15 cellular contexts compared by ENCODE assay signal in the genomic region with DNA sequence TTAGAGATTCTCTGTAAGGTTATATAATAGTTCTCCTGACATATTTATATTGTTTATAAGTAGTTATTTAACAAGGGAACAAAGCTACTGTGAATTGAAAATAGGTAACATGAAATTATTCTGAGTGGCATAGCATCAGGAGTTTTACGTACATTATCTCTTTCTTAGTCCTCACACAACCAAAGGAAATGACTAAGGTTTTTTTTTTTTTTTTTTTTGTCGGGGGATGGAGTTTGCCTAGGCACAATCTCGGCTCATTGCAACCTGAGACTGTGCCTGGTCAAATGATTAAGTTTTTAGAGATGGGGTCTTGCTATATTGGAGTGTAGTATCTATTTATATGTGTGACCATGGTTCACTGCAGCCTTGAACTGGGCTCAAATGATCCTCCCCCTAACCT. TPM values are rescaled to one million over a fixed set of nuclear protein-coding genes. Genes with fewer than 3 reads are reported as not detected.
A peak's percentile ranks its signal among the peaks of the same experiment; 100 is the strongest.
DNase-seq lines count a peak whose midpoint lies in the region; ATAC-seq and TF ChIP-seq lines count a peak whose summit lies in the region.
"Had no signal": no experiment of that assay in that cellular context is flagged by ENCODE, and none has a peak within 500 bp of the region (broad histone marks: within the 10 kb centered on the region; RNA-seq: fewer than 3 reads in every experiment).

No MANE protein-coding gene starts in this region.

- peak; percentile 67 to 77 for ATAC-seq in activated naive CD4-positive, alpha-beta T cell treated with anti-CD3 and anti-CD28 coated beads, Interleukin-2, amount 50 U/mL, for 72 hours
- peak in 1 of 4 experiments; percentile 53 for ATAC-seq in T-cell (replicated peaks in 1 of 4)

- no peak for DNase-seq in activated naive CD4-positive, alpha-beta T cell treated with anti-CD3 and anti-CD28 coated beads, Interleukin-2, amount 50 U/mL, for 72 hours (ENCODE audit: low spot score in 2 of 2)
- no peak for DNase-seq in activated naive CD4-positive, alpha-beta T cell treated with anti-CD3 and anti-CD28 coated beads, Interleukin-2, amount 10 ng/mL, durations not matched to agents 7 days and 5 days
- no peak for DNase-seq in T-cell
- no peak for DNase-seq in endodermal cell
- no peak for DNase-seq in BE2C
- DNase-seq in stimulated activated CD4-positive, alpha-beta T cell treated with anti-CD3 and anti-CD28 coated beads, Interleukin-2, amount 100 ng/mL, for 48 hours = no peak
- no peak for DNase-seq in 8988T
- DNase-seq: Calu3, left ventricle myocardium inferior, NCI-H1436, NCI-H226 had no signal

- H3K9me3 ChIP-seq in endodermal cell (ENCODE audit: control insufficient read depth, low read length) = peaks cover 3% of the 10 kb centered on the region
- no peaks in the 10 kb centered on the region for H3K9me3 ChIP-seq in BE2C
- H3K9me3 ChIP-seq: left ventricle myocardium inferior, prostate gland had no signal

- POLR2A ChIA-PET in T-cell (lab: Charles Lee) = no interaction called here

- no peaks in the 10 kb centered on the region for H3K4me1 ChIP-seq in endodermal cell (ENCODE audit: control insufficient read depth, insufficient read depth, low read length)
- no peaks in the 10 kb centered on the region for H3K4me1 ChIP-seq in BE2C
- H3K4me1 ChIP-seq: prostate gland had no signal

- H3K27ac Mint-ChIP-seq in activated naive CD4-positive, alpha-beta T cell treated with anti-CD3 and anti-CD28 coated beads, Interleukin-2, amount 50 U/mL, for 72 hours = no peak overlapping the region
- no peak overlapping the region for H3K27ac Mint-ChIP-seq in activated naive CD4-positive, alpha-beta T cell treated with anti-CD3 and anti-CD28 coated beads, Interleukin-2, amount 10 ng/mL, durations not matched to agents 7 days and 5 days
- H3K27ac Mint-ChIP-seq in T-cell = peak overlapping the region; percentile 36 to 70
- H3K27ac Mint-ChIP-seq in endodermal cell = peak overlapping the region; percentile 35
- peak overlapping the region; percentile 68 for H3K27ac Mint-ChIP-seq in stimulated activated naive CD8-positive, alpha-beta T cell treated with anti-CD3 and anti-CD28 coated beads, Interleukin-15, Interleukin-2, amounts not matched to agents 100 ng/mL and 50 ng/mL, for 24 hours
- H3K27ac Mint-ChIP-seq: activated T-helper 2 cell treated with anti-CD3 and anti-CD28 coated beads, Interferon-gamma antibody, Interleukin-2, Interleukin-4, amounts not matched to agents 10 μg/mL and 5 μg/mL and 100 μg/mL, durations not matched to agents 14 hours and 24 hours and 36 hours had no signal

- H3K27me3 ChIP-seq in endodermal cell (ENCODE audit: control insufficient read depth, insufficient read depth, low read length, poor library complexity, severe bottlenecking) (no peaks in the 10 kb centered on the region), BE2C (no peaks in the 10 kb centered on the region)

- H3K36me3 Mint-ChIP-seq in activated naive CD4-positive, alpha-beta T cell treated with anti-CD3 and anti-CD28 coated beads, Interleukin-2, amount 50 U/mL, for 72 hours = peaks cover 4 to 11% of the 10 kb centered on the region in 2 donors
- peaks cover 44% of the 10 kb centered on the region for H3K36me3 Mint-ChIP-seq in activated naive CD4-positive, alpha-beta T cell treated with anti-CD3 and anti-CD28 coated beads, Interleukin-2, amount 10 ng/mL, durations not matched to agents 7 days and 5 days
- peaks cover 35% of the 10 kb centered on the region for H3K36me3 Mint-ChIP-seq in T-cell
- peaks cover 22% of the 10 kb centered on the region for H3K36me3 Mint-ChIP-seq in endodermal cell (ENCODE audit: low read depth)
- peaks cover 56% of the 10 kb centered on the region for H3K36me3 Mint-ChIP-seq in stimulated activated naive CD8-positive, alpha-beta T cell treated with anti-CD3 and anti-CD28 coated beads, Interleukin-15, Interleukin-2, amounts not matched to agents 100 ng/mL and 50 ng/mL, for 24 hours (ENCODE audit: low read depth)

- H3K27me3 Mint-ChIP-seq in activated naive CD4-positive, alpha-beta T cell treated with anti-CD3 and anti-CD28 coated beads, Interleukin-2, amount 10 ng/mL, durations not matched to agents 7 days and 5 days = no peaks in the 10 kb centered on the region
- H3K27me3 Mint-ChIP-seq in T-cell (no peaks in the 10 kb centered on the region), endodermal cell (ENCODE audit: insufficient read depth) (no peaks in the 10 kb centered on the region)
- no peaks in the 10 kb centered on the region for H3K27me3 Mint-ChIP-seq in stimulated activated naive CD8-positive, alpha-beta T cell treated with anti-CD3 and anti-CD28 coated beads, Interleukin-15, Interleukin-2, amounts not matched to agents 100 ng/mL and 50 ng/mL, for 24 hours

- no peak for TF ChIP-seq CTCF in endodermal cell (conservative IDR thresholded peaks at IDR 0.05)
- no peak for TF ChIP-seq CTCF in BE2C (IDR thresholded peaks at IDR 0.05; ENCODE audit: low read depth, low read length)

- no peak overlapping the region for H3K4me3 Mint-ChIP-seq in activated naive CD4-positive, alpha-beta T cell treated with anti-CD3 and anti-CD28 coated beads, Interleukin-2, amount 10 ng/mL, durations not matched to agents 7 days and 5 days
- H3K4me3 Mint-ChIP-seq in T-cell (no peak overlapping the region), endodermal cell (no peak overlapping the region)
- H3K4me3 Mint-ChIP-seq in stimulated activated naive CD8-positive, alpha-beta T cell treated with anti-CD3 and anti-CD28 coated beads, Interleukin-15, Interleukin-2, amounts not matched to agents 100 ng/mL and 50 ng/mL, for 24 hours = no peak overlapping the region

- 95% methylated on average over 3 of the region's 3 CpGs; no CpG with 5 or more reads in 1 of the 2 experiments for WGBS in endodermal cell (ENCODE audit: insufficient coverage in 1 of 2, insufficient read length in 1 of 2), 2 experiments

- H3K4me3 ChIP-seq in endodermal cell (ENCODE audit: low read length) (no peak overlapping the region), BE2C (ENCODE audit: low read depth, low read length) (no peak overlapping the region)
- H3K4me3 ChIP-seq: left ventricle myocardium inferior, prostate gland had no signal

- H3K36me3 ChIP-seq in endodermal cell (ENCODE audit: control insufficient read depth, insufficient read depth, low read length) (peaks cover 63% of the 10 kb centered on the region), BE2C (no peaks in the 10 kb centered on the region)
- H3K36me3 ChIP-seq: prostate gland had no signal

- no peak overlapping the region for H3K27ac ChIP-seq in endodermal cell (ENCODE audit: low read depth, low read length)
- H3K27ac ChIP-seq: KMS-11, left ventricle myocardium inferior, prostate gland had no signal

- no peaks in the 10 kb centered on the region for H3K9me3 Mint-ChIP-seq in activated naive CD4-positive, alpha-beta T cell treated with anti-CD3 and anti-CD28 coated beads, Interleukin-2, amount 50 U/mL, for 72 hours
- H3K9me3 Mint-ChIP-seq in activated naive CD4-positive, alpha-beta T cell treated with anti-CD3 and anti-CD28 coated beads, Interleukin-2, amount 10 ng/mL, durations not matched to agents 7 days and 5 days = no peaks in the 10 kb centered on the region
- H3K9me3 Mint-ChIP-seq in T-cell = no peaks in the 10 kb centered on the region
- H3K9me3 Mint-ChIP-seq in endodermal cell = no peaks in the 10 kb centered on the region
- H3K9me3 Mint-ChIP-seq in stimulated activated naive CD8-positive, alpha-beta T cell treated with anti-CD3 and anti-CD28 coated beads, Interleukin-15, Interleukin-2, amounts not matched to agents 100 ng/mL and 50 ng/mL, for 24 hours = no peaks in the 10 kb centered on the region
- H3K9me3 Mint-ChIP-seq: activated T-helper 2 cell treated with anti-CD3 and anti-CD28 coated beads, Interferon-gamma antibody, Interleukin-2, Interleukin-4, amounts not matched to agents 10 μg/mL and 5 μg/mL and 100 μg/mL, durations not matched to agents 14 hours and 24 hours and 36 hours had no signal

- H3K4me1 Mint-ChIP-seq in activated naive CD4-positive, alpha-beta T cell treated with anti-CD3 and anti-CD28 coated beads, Interleukin-2, amount 10 ng/mL, durations not matched to agents 7 days and 5 days = peaks cover 14% of the 10 kb centered on the region
- H3K4me1 Mint-ChIP-seq in T-cell (peaks cover 10 to 12% (median 11%) of the 10 kb centered on the region in 3 donors), endodermal cell (no peaks in the 10 kb centered on the region)
- peaks cover 15% of the 10 kb centered on the region for H3K4me1 Mint-ChIP-seq in stimulated activated naive CD8-positive, alpha-beta T cell treated with anti-CD3 and anti-CD28 coated beads, Interleukin-15, Interleukin-2, amounts not matched to agents 100 ng/mL and 50 ng/mL, for 24 hours (ENCODE audit: low read depth)

- H3K9ac ChIP-seq in endodermal cell (ENCODE audit: extremely low read depth, low read length, poor library complexity, severe bottlenecking) = no peak overlapping the region
- H3K9ac ChIP-seq: KMS-11 had no signal

- CTCF ChIA-PET in activated naive CD4-positive, alpha-beta T cell treated with anti-CD3 and anti-CD28 coated beads, Interleukin-2, amount 10 ng/mL, durations not matched to agents 7 days and 5 days (lab: Charles Lee) = interaction anchor here (0.6 kb wide), 1 partner anchor 35 kb away, joined by 4 read pairs; no protein-coding TSS in a partner anchor
- CTCF ChIA-PET in T-cell (lab: Charles Lee) = interaction anchor here in 1 of 2 donors (0.7 kb wide), 2 partner anchors 12 to 1446 kb away, joined by 4 to 8 read pairs; no protein-coding TSS in a partner anchor

RNA-seq across cellular contexts. Expression of a gene that starts 24.9 kb away (rescaled TPM):
- 10 to 100 TPM; 22.2 to 30.0 TPM for total RNA-seq in activated naive CD4-positive, alpha-beta T cell treated with anti-CD3 and anti-CD28 coated beads, Interleukin-2, amount 50 U/mL, for 72 hours
- total RNA-seq in T-cell = 10 to 100 TPM; 40.9 to 47.6 (median 44.8) TPM
- 10 to 100 TPM; 28.0 to 30.2 TPM for total RNA-seq in endodermal cell
- 39.9 TPM for polyA plus RNA-seq in endodermal cell (2013, experiment 1 of 2)
- polyA plus RNA-seq in endodermal cell (2013, experiment 2 of 2) = 38.5 TPM
- 10.0 TPM for polyA plus RNA-seq in BE2C (2012; ENCODE audit: insufficient read depth, insufficient read length, low read depth)

RNA-seq across cellular contexts. Expression of a gene that starts 25.2 kb away (rescaled TPM):
- 10 to 100 TPM in 1 of 2 donors, 1 to 10 TPM in 1; 9.6 to 22.6 TPM for total RNA-seq in activated naive CD4-positive, alpha-beta T cell treated with anti-CD3 and anti-CD28 coated beads, Interleukin-2, amount 50 U/mL, for 72 hours
- 10 to 100 TPM in 1 of 5 donors, 1 to 10 TPM in 4; 7.4 to 10.1 (median 8.8) TPM for total RNA-seq in T-cell
- total RNA-seq in endodermal cell = 10 to 100 TPM; 13.8 to 23.8 TPM
- 14.9 TPM for polyA plus RNA-seq in endodermal cell (2013, experiment 1 of 2)
- polyA plus RNA-seq in endodermal cell (2013, experiment 2 of 2) = 16.9 TPM
- polyA plus RNA-seq in BE2C (2012; ENCODE audit: insufficient read depth, insufficient read length, low read depth) = 0.45 TPM

Comparison
In these comparisons a context has a peak if more than half of its experiments do, and no peak if none do; other contexts are left out.
1. H3K27ac Mint-ChIP-seq: peak in T-cell (2 of 2), endodermal cell (single experiment) and stimulated activated naive CD8-positive, alpha-beta T cell treated with anti-CD3 and anti-CD28 coated beads, Interleukin-15, Interleukin-2, amounts not matched to agents 100 ng/mL and 50 ng/mL, for 24 hours (single experiment); none in activated naive CD4-positive, alpha-beta T cell treated with anti-CD3 and anti-CD28 coated beads, Interleukin-2, amount 50 U/mL, for 72 hours (0 of 2) and activated naive CD4-positive, alpha-beta T cell treated with anti-CD3 and anti-CD28 coated beads, Interleukin-2, amount 10 ng/mL, durations not matched to agents 7 days and 5 days (single experiment).